26 cellular contexts compared by ENCODE assay signal in the genomic region with DNA sequence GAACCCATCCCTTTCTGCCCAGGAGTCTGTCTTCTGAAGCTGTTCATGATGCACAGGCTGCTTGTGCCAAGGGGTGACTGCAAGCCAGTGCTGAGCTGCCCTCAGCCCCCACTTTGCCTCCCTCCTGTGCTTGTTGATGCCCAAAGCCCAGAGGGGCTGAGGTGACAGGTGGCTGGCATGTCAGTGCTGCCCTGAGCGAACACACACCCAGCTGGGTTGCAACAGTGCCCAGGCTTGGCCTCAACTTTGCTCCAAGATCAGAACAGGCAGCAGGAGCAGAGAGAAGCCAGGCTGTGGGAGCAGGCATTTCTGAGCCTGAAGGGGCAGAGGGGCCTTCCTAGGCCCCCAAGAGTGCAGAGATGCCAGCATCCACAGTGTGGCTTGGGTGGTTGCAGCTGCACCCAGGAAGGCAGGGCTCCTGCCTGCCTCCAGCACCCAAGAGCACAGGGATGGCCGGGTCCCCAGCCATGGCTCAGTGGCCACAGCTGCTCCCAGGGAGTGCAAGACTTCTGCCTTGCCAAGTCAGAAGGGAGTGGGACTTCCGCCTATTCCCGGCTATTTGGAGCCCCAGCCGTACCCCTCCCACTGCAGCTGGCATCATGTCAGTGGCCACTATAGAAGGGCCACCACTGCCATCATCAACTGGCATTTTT.
"Had no signal": no experiment of that assay in that cellular context is flagged by ENCODE, and none has a peak within 500 bp of the region (broad histone marks: within the 10 kb centered on the region; RNA-seq: fewer than 3 reads in every experiment).

No MANE protein-coding gene starts in this region.

- H3K4me1 ChIP-seq: foreskin keratinocyte, left lung, suprapubic skin, tibial nerve, uterus had no signal

- H3K9me3 Mint-ChIP-seq: immature natural killer cell, neural crest cell had no signal

- H3K4me3 ChIP-seq: hepatocyte, left lung, suprapubic skin, tibial nerve, uterus had no signal

- ATAC-seq: activated CD4-positive, CD25-positive, alpha-beta regulatory T cell treated with anti-CD3 and anti-CD28 coated beads, Interleukin-2, amount 50 U/mL, for 24 hours; activated T-cell treated with anti-CD3 and anti-CD28 coated beads, Interleukin-2, amount 50 U/mL, for 72 hours; foreskin keratinocyte; left lung; stimulated activated naive CD8-positive, alpha-beta T cell treated with anti-CD3 and anti-CD28 coated beads, Interleukin-15, amount 100 ng/mL, for 72 hours; T-cell had no signal

- H3K27ac Mint-ChIP-seq: activated CD4-positive, alpha-beta memory T cell treated with anti-CD3 and anti-CD28 coated beads, Interleukin-2, amount 10 ng/mL, durations not matched to agents 7 days and 5 days; activated CD4-positive, alpha-beta T cell treated with anti-CD3 and anti-CD28 coated beads, Interleukin-2, amount 10 ng/mL, durations not matched to agents 24 days and 14 days; activated naive CD4-positive, alpha-beta T cell treated with anti-CD3 and anti-CD28 coated beads for 36 hours; activated T-cell treated with anti-CD3 and anti-CD28 coated beads, Interleukin-2, amount 50 U/mL, for 72 hours; dendritic cell treated with granulocyte-macrophage colony-stimulating factor and Interleukin-4, amounts not matched to agents 40 ng/mL and 50 ng/mL, for 4 days; naive B cell; progenitor cell of endocrine pancreas; T-cell; T-helper 2 cell treated with Interferon-gamma antibody and Interleukin-4, amounts not matched to agents 5 μg/mL and 100 μg/mL, for 36 hours had no signal

- H3K9me3 ChIP-seq: suprapubic skin, uterus had no signal

- H3K4me1 Mint-ChIP-seq: activated CD4-positive, alpha-beta memory T cell treated with anti-CD3 and anti-CD28 coated beads, Interleukin-2, amount 10 ng/mL, durations not matched to agents 7 days and 5 days; activated CD4-positive, alpha-beta T cell treated with anti-CD3 and anti-CD28 coated beads, Interleukin-2, amount 10 ng/mL, durations not matched to agents 24 days and 14 days; neural crest cell had no signal

- H3K36me3 ChIP-seq: left lung, suprapubic skin, uterus had no signal

- H3K4me3 Mint-ChIP-seq: activated CD4-positive, alpha-beta memory T cell treated with anti-CD3 and anti-CD28 coated beads, Interleukin-2, amount 10 ng/mL, durations not matched to agents 7 days and 5 days; activated CD4-positive, alpha-beta T cell treated with anti-CD3 and anti-CD28 coated beads, Interleukin-2, amount 10 ng/mL, durations not matched to agents 24 days and 14 days; activated naive CD4-positive, alpha-beta T cell treated with anti-CD3 and anti-CD28 coated beads for 36 hours; activated T-cell treated with anti-CD3 and anti-CD28 coated beads, Interleukin-2, amount 50 U/mL, for 72 hours; dendritic cell treated with granulocyte-macrophage colony-stimulating factor and Interleukin-4, amounts not matched to agents 40 ng/mL and 50 ng/mL, for 4 days; immature natural killer cell; naive B cell; neural crest cell; stimulated activated naive CD8-positive, alpha-beta T cell treated with anti-CD3 and anti-CD28 coated beads, Interleukin-15, amount 100 ng/mL, for 72 hours; T-cell; T-helper 2 cell treated with Interferon-gamma antibody and Interleukin-4, amounts not matched to agents 5 μg/mL and 100 μg/mL, for 36 hours had no signal

- H3K27me3 Mint-ChIP-seq: activated CD4-positive, alpha-beta memory T cell treated with anti-CD3 and anti-CD28 coated beads, Interleukin-2, amount 10 ng/mL, durations not matched to agents 7 days and 5 days; activated CD4-positive, alpha-beta T cell treated with anti-CD3 and anti-CD28 coated beads, Interleukin-2, amount 10 ng/mL, durations not matched to agents 24 days and 14 days; dendritic cell treated with granulocyte-macrophage colony-stimulating factor and Interleukin-4, amounts not matched to agents 40 ng/mL and 50 ng/mL, for 4 days; naive B cell; progenitor cell of endocrine pancreas; stimulated activated naive CD8-positive, alpha-beta T cell treated with anti-CD3 and anti-CD28 coated beads, Interleukin-15, amount 100 ng/mL, for 72 hours; T-cell had no signal

- H3K27me3 ChIP-seq: foreskin keratinocyte, hepatocyte, left lung, suprapubic skin, tibial nerve, uterus had no signal

- DNase-seq: activated CD4-positive, alpha-beta memory T cell treated with anti-CD3 and anti-CD28 coated beads, Interleukin-2, amount 10 ng/mL, durations not matched to agents 7 days and 5 days; activated CD4-positive, alpha-beta T cell treated with anti-CD3 and anti-CD28 coated beads, Interleukin-2, amount 10 ng/mL, durations not matched to agents 24 days and 14 days; activated effector memory CD4-positive, alpha-beta T cell treated with Interleukin-2 at 50 U/mL for 16 hours; activated naive CD4-positive, alpha-beta T cell treated with anti-CD3 and anti-CD28 coated beads for 36 hours; activated T-cell treated with anti-CD3 and anti-CD28 coated beads, Interleukin-2, amount 50 U/mL, for 72 hours; effector CD4-positive, alpha-beta T cell; erythroblast; foreskin keratinocyte; immature natural killer cell; mesendoderm; naive B cell; retina; stimulated activated CD4-positive, alpha-beta T cell treated with anti-CD3 and anti-CD28 coated beads, Interleukin-12 subunit alpha, Interleukin-12 subunit beta, amount 100 ng/mL, for 4 hours; stimulated activated naive CD8-positive, alpha-beta T cell treated with anti-CD3 and anti-CD28 coated beads, Interleukin-15, amount 100 ng/mL, for 72 hours; T-cell; uterus had no signal

- H3K27ac ChIP-seq: foreskin keratinocyte, hepatocyte, left lung, suprapubic skin, tibial nerve, uterus, VCaP had no signal
